Comparison of ENCODE assay signal across 1 cellular context in genomic region chr2:96267159-96267971, GRCh38.
TF ChIP-seq lines count a peak whose summit lies in the region.

No MANE protein-coding gene starts in this region.

TF ChIP-seq in GM23338, 12 proteins besides CTCF, POLR2A, EP300 and RAD21 (continued from another document):
- TF ChIP-seq STAT1 (IDR thresholded peaks at IDR 0.05; ENCODE audit: unreplicated experiment) = no peak
- TF ChIP-seq POLR2AphosphoS5 (IDR thresholded peaks at IDR 0.05; ENCODE audit: low read depth) = no peak
- TF ChIP-seq ZNF114 (CRISPR knock-in tag; IDR thresholded peaks at IDR 0.05) = no peak
- TF ChIP-seq EZH2 (IDR thresholded peaks at IDR 0.05; ENCODE audit: low read depth, unreplicated experiment) = no peak
- no peak for TF ChIP-seq CREB1 (CRISPR knock-in tag; IDR thresholded peaks at IDR 0.05; ENCODE audit: low read depth)
- no peak for TF ChIP-seq ZNF331 (CRISPR knock-in tag; IDR thresholded peaks at IDR 0.05; ENCODE audit: low read depth)
- TF ChIP-seq JUNB (IDR thresholded peaks at IDR 0.05; ENCODE audit: unreplicated experiment) = no peak
- no peak for TF ChIP-seq NANOG (IDR thresholded peaks at IDR 0.05; ENCODE audit: borderline replicate concordance)
- TF ChIP-seq, protein P1, sequence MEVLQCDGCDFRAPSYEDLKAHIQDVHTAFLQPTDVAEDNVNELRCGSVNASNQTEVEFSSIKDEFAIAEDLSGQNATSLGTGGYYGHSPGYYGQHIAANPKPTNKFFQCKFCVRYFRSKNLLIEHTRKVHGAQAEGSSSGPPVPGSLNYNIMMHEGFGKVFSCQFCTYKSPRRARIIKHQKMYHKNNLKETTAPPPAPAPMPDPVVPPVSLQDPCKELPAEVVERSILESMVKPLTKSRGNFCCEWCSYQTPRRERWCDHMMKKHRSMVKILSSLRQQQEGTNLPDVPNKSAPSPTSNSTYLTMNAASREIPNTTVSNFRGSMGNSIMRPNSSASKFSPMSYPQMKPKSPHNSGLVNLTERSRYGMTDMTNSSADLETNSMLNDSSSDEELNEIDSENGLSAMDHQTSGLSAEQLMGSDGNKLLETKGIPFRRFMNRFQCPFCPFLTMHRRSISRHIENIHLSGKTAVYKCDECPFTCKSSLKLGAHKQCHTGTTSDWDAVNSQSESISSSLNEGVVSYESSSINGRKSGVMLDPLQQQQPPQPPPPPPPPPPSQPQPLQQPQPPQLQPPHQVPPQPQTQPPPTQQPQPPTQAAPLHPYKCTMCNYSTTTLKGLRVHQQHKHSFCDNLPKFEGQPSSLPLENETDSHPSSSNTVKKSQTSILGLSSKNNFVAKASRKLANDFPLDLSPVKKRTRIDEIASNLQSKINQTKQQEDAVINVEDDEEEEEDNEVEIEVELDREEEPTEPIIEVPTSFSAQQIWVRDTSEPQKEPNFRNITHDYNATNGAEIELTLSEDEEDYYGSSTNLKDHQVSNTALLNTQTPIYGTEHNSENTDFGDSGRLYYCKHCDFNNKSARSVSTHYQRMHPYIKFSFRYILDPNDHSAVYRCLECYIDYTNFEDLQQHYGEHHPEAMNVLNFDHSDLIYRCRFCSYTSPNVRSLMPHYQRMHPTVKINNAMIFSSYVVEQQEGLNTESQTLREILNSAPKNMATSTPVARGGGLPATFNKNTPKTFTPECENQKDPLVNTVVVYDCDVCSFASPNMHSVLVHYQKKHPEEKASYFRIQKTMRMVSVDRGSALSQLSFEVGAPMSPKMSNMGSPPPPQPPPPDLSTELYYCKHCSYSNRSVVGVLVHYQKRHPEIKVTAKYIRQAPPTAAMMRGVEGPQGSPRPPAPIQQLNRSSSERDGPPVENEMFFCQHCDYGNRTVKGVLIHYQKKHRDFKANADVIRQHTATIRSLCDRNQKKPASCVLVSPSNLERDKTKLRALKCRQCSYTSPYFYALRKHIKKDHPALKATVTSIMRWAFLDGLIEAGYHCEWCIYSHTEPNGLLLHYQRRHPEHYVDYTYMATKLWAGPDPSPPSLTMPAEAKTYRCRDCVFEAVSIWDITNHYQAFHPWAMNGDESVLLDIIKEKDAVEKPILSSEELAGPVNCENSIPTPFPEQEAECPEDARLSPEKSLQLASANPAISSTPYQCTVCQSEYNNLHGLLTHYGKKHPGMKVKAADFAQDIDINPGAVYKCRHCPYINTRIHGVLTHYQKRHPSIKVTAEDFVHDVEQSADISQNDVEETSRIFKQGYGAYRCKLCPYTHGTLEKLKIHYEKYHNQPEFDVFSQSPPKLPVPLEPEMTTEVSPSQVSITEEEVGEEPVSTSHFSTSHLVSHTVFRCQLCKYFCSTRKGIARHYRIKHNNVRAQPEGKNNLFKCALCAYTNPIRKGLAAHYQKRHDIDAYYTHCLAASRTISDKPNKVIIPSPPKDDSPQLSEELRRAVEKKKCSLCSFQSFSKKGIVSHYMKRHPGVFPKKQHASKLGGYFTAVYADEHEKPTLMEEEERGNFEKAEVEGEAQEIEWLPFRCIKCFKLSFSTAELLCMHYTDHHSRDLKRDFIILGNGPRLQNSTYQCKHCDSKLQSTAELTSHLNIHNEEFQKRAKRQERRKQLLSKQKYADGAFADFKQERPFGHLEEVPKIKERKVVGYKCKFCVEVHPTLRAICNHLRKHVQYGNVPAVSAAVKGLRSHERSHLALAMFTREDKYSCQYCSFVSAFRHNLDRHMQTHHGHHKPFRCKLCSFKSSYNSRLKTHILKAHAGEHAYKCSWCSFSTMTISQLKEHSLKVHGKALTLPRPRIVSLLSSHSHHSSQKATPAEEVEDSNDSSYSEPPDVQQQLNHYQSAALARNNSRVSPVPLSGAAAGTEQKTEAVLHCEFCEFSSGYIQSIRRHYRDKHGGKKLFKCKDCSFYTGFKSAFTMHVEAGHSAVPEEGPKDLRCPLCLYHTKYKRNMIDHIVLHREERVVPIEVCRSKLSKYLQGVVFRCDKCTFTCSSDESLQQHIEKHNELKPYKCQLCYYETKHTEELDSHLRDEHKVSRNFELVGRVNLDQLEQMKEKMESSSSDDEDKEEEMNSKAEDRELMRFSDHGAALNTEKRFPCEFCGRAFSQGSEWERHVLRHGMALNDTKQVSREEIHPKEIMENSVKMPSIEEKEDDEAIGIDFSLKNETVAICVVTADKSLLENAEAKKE (CRISPR knock-in tag; IDR thresholded peaks at IDR 0.05) = no peak
